Comparison of ENCODE assay signal across 2 cellular contexts in genomic region chr9:135848341-135849047, GRCh38.
TF ChIP-seq lines count a peak whose summit lies in the region.

No MANE protein-coding gene starts in this region.

TF ChIP-seq in A549, 52 proteins besides CTCF, POLR2A, EP300 and RAD21 (continued from another document):
- TF ChIP-seq BCL3 (IDR thresholded peaks at IDR 0.05) (no peak), MAFK (IDR thresholded peaks at IDR 0.05; ENCODE audit: partially characterized antibody) (no peak), CHD2 (IDR thresholded peaks at IDR 0.05; ENCODE audit: low read length, partially characterized antibody) (no peak), MAX (IDR thresholded peaks at IDR 0.05) (no peak)

TF ChIP-seq in SK-N-SH treated with all-trans-retinoic acid at 6 μM for 48 hours, 23 proteins besides CTCF, POLR2A, EP300 and RAD21 (continued from another document):
- TF ChIP-seq ZC3H10 (CRISPR knock-in tag; IDR thresholded peaks at IDR 0.05) (no peak), TOX (CRISPR knock-in tag; IDR thresholded peaks at IDR 0.05; ENCODE audit: borderline replicate concordance) (no peak), ZNF8 (CRISPR knock-in tag; IDR thresholded peaks at IDR 0.05) (no peak), ISL1 (CRISPR knock-in tag; IDR thresholded peaks at IDR 0.05) (no peak), POU6F1 (CRISPR knock-in tag; IDR thresholded peaks at IDR 0.05; ENCODE audit: borderline replicate concordance, low read depth) (no peak), GLIS3 (CRISPR knock-in tag; IDR thresholded peaks at IDR 0.05) (no peak), CSDC2 (CRISPR knock-in tag; IDR thresholded peaks at IDR 0.05) (no peak), PATZ1 (CRISPR knock-in tag; IDR thresholded peaks at IDR 0.05; ENCODE audit: borderline replicate concordance) (no peak)
